8 cellular contexts compared by ENCODE assay signal in genomic region chr9:131418143-131419028, GRCh38. TPM values are rescaled to one million over a fixed set of nuclear protein-coding genes. Genes with fewer than 3 reads are reported as not detected.
DNase-seq lines count a peak whose midpoint lies in the region; ATAC-seq and TF ChIP-seq lines count a peak whose summit lies in the region.

No MANE protein-coding gene starts in this region.

- peaks cover 99% of the 10 kb centered on the region for H4K20me1 ChIP-seq in IMR-90 (ENCODE audit: insufficient read depth, low read length)

- intact Hi-C loops in IMR-90 (cut with micrococcal nuclease), result loop anchor here (5.0 kb wide), 1 partner anchor 66 kb away; no protein-coding TSS in a partner anchor
- intact Hi-C loops in left lung (cut with DNase I), result no loop called here
- intact Hi-C loops in testis (cut with DNase I; ENCODE audit: low total_unique reads), result no loop called here

- DNase-seq in AG20443 (ENCODE audit: low spot score) (peak; percentile 44), IMR-90 (peak; percentile 41), left lung (peak in 1 of 2 donors; percentile 13), testis (peak; percentile 44)
- DNase-seq in effector memory CD4-positive, alpha-beta T cell, result no peak
- no peak for DNase-seq in stimulated activated CD4-positive, alpha-beta T cell treated with anti-CD3 and anti-CD28 coated beads, Interleukin-2, amount 100 ng/mL, for 24 hours

- 0 out of 2 replicates have a peak overlapping the region, but pooled peaks have one; percentile 2 for H3K9ac ChIP-seq in IMR-90 (ENCODE audit: low read depth, low read length)

- peak overlapping the region; percentile 61; the same call in 1 of the 2 replicates for H3K27ac ChIP-seq in IMR-90 (ENCODE audit: insufficient read depth, low read length)
- peak overlapping the region; percentile 24 for H3K27ac ChIP-seq in adipose tissue (ENCODE audit: low read depth, low read length)
- peak overlapping the region in 1 of 2 donors; percentile 53 for H3K27ac ChIP-seq in left lung
- H3K27ac ChIP-seq in testis, result peak overlapping the region in 1 of 2 donors; percentile 27
- no peak overlapping the region for H3K27ac ChIP-seq in effector memory CD4-positive, alpha-beta T cell (ENCODE audit: insufficient read depth, low read length, poor library complexity, severe bottlenecking)

- peak overlapping the region; percentile 43 for H3K4me2 ChIP-seq in IMR-90 (ENCODE audit: low read depth, low read length)

- H3K4ac ChIP-seq in IMR-90 (ENCODE audit: low read depth, low read length), result no peak overlapping the region

- dilution Hi-C loops in IMR-90 (cut with HindIII; ENCODE audit: low sequenced_read_pairs, unreplicated experiment), result no loop called here

- H2BK5ac ChIP-seq in IMR-90 (ENCODE audit: low read depth, low read length, poor library complexity, severe bottlenecking), result peak overlapping the region; percentile 49

- TF ChIP-seq RAD21 in IMR-90 (IDR thresholded peaks at IDR 0.05; ENCODE audit: low read length), result no peak

- POLR2A ChIA-PET in IMR-90 (lab: Charles Lee; ENCODE audit: unreplicated experiment), result no interaction called here

- no peak overlapping the region for H2AK9ac ChIP-seq in IMR-90 (replicated peaks; ENCODE audit: low read depth, low read length, poor library complexity)

- H2BK15ac ChIP-seq in IMR-90 (ENCODE audit: low read depth, low read length), result no peak overlapping the region

- no peak overlapping the region for H3K56ac ChIP-seq in IMR-90 (ENCODE audit: extremely low read depth, insufficient read depth, low read length)

- in situ Hi-C loops in IMR-90 (cut with MboI; ENCODE audit: low sequenced_read_pairs), result no loop called here

- H3K36me3 ChIP-seq in IMR-90 (ENCODE audit: control insufficient read depth, insufficient read depth, low read length) (peaks cover 4% of the 10 kb centered on the region), left lung (peaks cover 0 to 9% of the 10 kb centered on the region in 2 donors), testis (ENCODE audit: low read depth, missing control alignments) (no peaks in the 10 kb centered on the region)
- H3K36me3 ChIP-seq in effector memory CD4-positive, alpha-beta T cell (ENCODE audit: control insufficient read depth, insufficient read depth, low read length), result peaks cover 4% of the 10 kb centered on the region

- no peak overlapping the region for H2BK120ac ChIP-seq in IMR-90 (ENCODE audit: low read depth, low read length)

- peak overlapping the region; percentile 39; the same call in 1 of the 2 replicates for H3K23ac ChIP-seq in IMR-90 (ENCODE audit: low read depth, low read length)

- H2BK20ac ChIP-seq in IMR-90 (ENCODE audit: low read depth, low read length), result no peak overlapping the region

- H4K8ac ChIP-seq in IMR-90 (ENCODE audit: low read depth in 2 of 2, low read length in 2 of 2), result no peak overlapping the region

- H3K4me1 ChIP-seq in IMR-90 (ENCODE audit: control insufficient read depth, insufficient read depth, low read length) (peaks cover 45% of the 10 kb centered on the region), left lung (peaks cover 46 to 75% of the 10 kb centered on the region in 2 donors), testis (peaks cover 81% of the 10 kb centered on the region)
- peaks cover 45% of the 10 kb centered on the region for H3K4me1 ChIP-seq in effector memory CD4-positive, alpha-beta T cell (ENCODE audit: control insufficient read depth, insufficient read depth, low read length, poor library complexity, severe bottlenecking)

- CTCF ChIA-PET in IMR-90 (lab: Yijun Ruan, JAX), result interaction anchor here (1.3 kb wide), 1 partner anchor 15 kb away, joined by 5 read pairs; no protein-coding TSS in a partner anchor

- H3K27me3 ChIP-seq in IMR-90 (ENCODE audit: control insufficient read depth, insufficient read depth, low read length) (no peaks in the 10 kb centered on the region), left lung (no peaks in the 10 kb centered on the region), testis (no peaks in the 10 kb centered on the region)
- H3K27me3 ChIP-seq in effector memory CD4-positive, alpha-beta T cell (replicated peaks; ENCODE audit: control insufficient read depth, insufficient read depth, low read length, poor library complexity, severe bottlenecking), result no peaks in the 10 kb centered on the region

- peaks cover 0 to 81% of the 10 kb centered on the region in 2 experiments; a peak in 3 of 4 replicates for H3K79me1 ChIP-seq in IMR-90 (ENCODE audit: low read depth in 1 of 2, low read length in 2 of 2)

- peak; percentile 28 for ATAC-seq in IMR-90 (ENCODE audit: low read depth)
- peak; percentile 54 for ATAC-seq in left lung
- ATAC-seq in GM21619 (IDR thresholded peaks at IDR 0.05; ENCODE audit: unreplicated experiment), result no peak

- H4K91ac ChIP-seq in IMR-90 (ENCODE audit: insufficient read depth, low read depth, low read length), result no peak overlapping the region

- H2AK5ac ChIP-seq in IMR-90 (ENCODE audit: low read depth, low read length), result 0 out of 2 replicates have a peak overlapping the region, but pooled peaks have one; percentile 69

- H4K5ac ChIP-seq in IMR-90 (ENCODE audit: low read depth, low read length), result no peak overlapping the region

- H3K9me1 ChIP-seq in IMR-90 (ENCODE audit: insufficient read depth, low read length), result peaks cover 48% of the 10 kb centered on the region

- no peak overlapping the region for H2AFZ ChIP-seq in IMR-90 (replicated peaks; ENCODE audit: low read length, poor library complexity)

- H3K9me3 ChIP-seq in IMR-90 (ENCODE audit: control insufficient read depth, insufficient read depth, low read length), result no peaks in the 10 kb centered on the region
- H3K9me3 ChIP-seq in left lung, result no peaks in the 10 kb centered on the region
- H3K9me3 ChIP-seq in testis, result no peaks in the 10 kb centered on the region
- H3K9me3 ChIP-seq in effector memory CD4-positive, alpha-beta T cell (ENCODE audit: control insufficient read depth, low read length), result no peaks in the 10 kb centered on the region

- H3K4me3 ChIP-seq in IMR-90 (ENCODE audit: insufficient read depth, low read depth, low read length) (no peak overlapping the region), left lung (no peak overlapping the region), testis (no peak overlapping the region)
- H3K4me3 ChIP-seq in effector memory CD4-positive, alpha-beta T cell (ENCODE audit: insufficient read depth, low read depth, low read length, poor library complexity, severe bottlenecking), result no peak overlapping the region

- WGBS in IMR-90 (ENCODE audit: extremely low coverage in 2 of 2, insufficient read length in 1 of 2), 2 experiments, result 20% methylated on average over 1 of the region's 7 CpGs; no CpG with 5 or more reads in 1 of the 2 experiments
- 24 to 34% (median 30%) methylated on average over 7 of the region's 7 CpGs for WGBS in adipose tissue, 3 donors
- 26 to 51% methylated on average over 7 of the region's 7 CpGs for WGBS in testis, 2 donors

- BruUV-seq in IMR-90 (replicated peaks; lab: Mats Ljungman, UMichigan), result no TSS peak

- 0 out of 2 replicates have a peak overlapping the region, but pooled peaks have one; percentile 46 for H3K14ac ChIP-seq in IMR-90 (replicated peaks; ENCODE audit: low read depth, low read length)

- TF ChIP-seq CTCF in IMR-90 (conservative IDR thresholded peaks at IDR 0.05; ENCODE audit: low read depth, low read length) (no peak), left lung (IDR thresholded peaks at IDR 0.05) (no peak), testis (IDR thresholded peaks at IDR 0.05) (no peak)

- H3K18ac ChIP-seq in IMR-90 (ENCODE audit: low read depth, low read length), result no peak overlapping the region; the same call in 1 of the 2 replicates

- no peak for TF ChIP-seq POLR2A in IMR-90 (IDR thresholded peaks at IDR 0.05; ENCODE audit: low read depth, low read length)
- no peak for TF ChIP-seq POLR2A in testis (IDR thresholded peaks at IDR 0.05)

TF ChIP-seq in IMR-90, 13 proteins besides CTCF, POLR2A, EP300 and RAD21 (continues in another document):
- TF ChIP-seq BHLHE40 (IDR thresholded peaks at IDR 0.05; ENCODE audit: low read depth, low read length) (no peak), NFE2L2 (IDR thresholded peaks at IDR 0.05; ENCODE audit: low read depth, low read length) (no peak), MAZ (IDR thresholded peaks at IDR 0.05; ENCODE audit: borderline replicate concordance, low read depth, low read length) (no peak), MAFK (IDR thresholded peaks at IDR 0.05; ENCODE audit: low read depth, low read length) (no peak), USF2 (IDR thresholded peaks at IDR 0.05; ENCODE audit: low read depth, low read length) (no peak), SMC3 (IDR thresholded peaks at IDR 0.05; ENCODE audit: low read depth, low read length) (no peak), MXI1 (IDR thresholded peaks at IDR 0.05; ENCODE audit: borderline replicate concordance, low read depth, low read length) (no peak), RFX5 (IDR thresholded peaks at IDR 0.05; ENCODE audit: low read depth, low read length) (no peak), ELK1 (IDR thresholded peaks at IDR 0.05; ENCODE audit: borderline replicate concordance, low read depth, low read length) (no peak), CHD1 (IDR thresholded peaks at IDR 0.05; ENCODE audit: low read depth, low read length) (no peak), FOS (IDR thresholded peaks at IDR 0.05; ENCODE audit: low read depth, low read length) (no peak), CEBPB (IDR thresholded peaks at IDR 0.05; ENCODE audit: low read depth, low read length) (no peak)

RNA-seq across cellular contexts. Expression of gene PRRC2B, which starts 24.5 kb away (rescaled TPM):
- total RNA-seq in IMR-90 (2012; rRNA removed) (19.4 and 22.2 TPM in 2 replicates), left lung (100 to 1,000 TPM; 165 to 176 TPM), testis (100 to 1,000 TPM; 175 to 213 TPM)
- polyA plus RNA-seq in IMR-90 (2012; rRNA removed) (39.1 and 46.5 TPM in 2 replicates), adipose tissue (10 to 100 TPM; 31.8 to 66.5 (median 54.8) TPM), testis (ENCODE audit: insufficient read depth, low read depth, low replicate concordance) (111 TPM)
- polyA plus RNA-seq in IMR-90 (2012; cell fraction: cytosol; rRNA removed), result 26.8 and 31.7 TPM in 2 replicates
- polyA plus RNA-seq in IMR-90 (2012; cell fraction: nucleus; rRNA removed; ENCODE audit: low replicate concordance), result 111 and 118 TPM in 2 replicates

Comparison
In these comparisons a context has a peak if more than half of its experiments do, and no peak if none do; other contexts are left out.
1. DNase-seq: peak in AG20443 (single experiment), IMR-90 (single experiment) and testis (single experiment); none in effector memory CD4-positive, alpha-beta T cell (0 of 3) and stimulated activated CD4-positive, alpha-beta T cell treated with anti-CD3 and anti-CD28 coated beads, Interleukin-2, amount 100 ng/mL, for 24 hours (0 of 2).